14 cellular contexts compared by ENCODE assay signal in the genomic region with DNA sequence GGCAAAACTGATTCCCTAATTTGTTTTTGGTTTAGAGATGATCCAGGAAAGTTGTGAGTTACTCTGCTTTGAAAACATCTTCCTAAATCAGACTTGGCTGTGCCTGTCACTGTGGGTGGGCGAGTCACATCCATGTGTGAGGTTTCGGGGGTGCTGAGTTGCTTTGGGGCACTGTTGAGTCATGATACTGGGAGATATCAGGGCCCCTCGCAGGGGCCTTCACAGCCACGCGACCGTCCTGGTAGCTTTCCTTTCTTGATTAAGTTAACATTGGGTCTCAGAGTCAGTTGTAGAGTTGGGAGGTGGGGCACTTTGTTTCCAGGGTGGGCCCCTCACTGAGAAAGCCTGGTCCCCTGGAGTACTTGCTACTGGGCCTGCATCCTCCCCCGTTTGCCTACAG. TPM values are rescaled to one million over a fixed set of nuclear protein-coding genes. Genes with fewer than 3 reads are reported as not detected.
A peak's percentile ranks its signal among the peaks of the same experiment; 100 is the strongest.
DNase-seq lines count a peak whose midpoint lies in the region; ATAC-seq lines count a peak whose summit lies in the region.
"Had no signal": no experiment of that assay in that cellular context is flagged by ENCODE, and none has a peak within 500 bp of the region (broad histone marks: within the 10 kb centered on the region; RNA-seq: fewer than 3 reads in every experiment).

No MANE protein-coding gene starts in this region.

- no peak overlapping the region for H4K8ac ChIP-seq in trophoblast cell (ENCODE audit: low read depth, low read length)

- H2AFZ ChIP-seq in trophoblast cell (ENCODE audit: insufficient read depth, low read length, poor library complexity) = no peak overlapping the region

- peaks cover 26 to 56% of the 10 kb centered on the region in 2 experiments for H3K4me1 ChIP-seq in trophoblast cell (ENCODE audit: control insufficient read depth in 1 of 2, insufficient read depth in 2 of 2, low read length in 2 of 2)
- peaks cover 36% of the 10 kb centered on the region for H3K4me1 ChIP-seq in SJCRH30

- peaks cover 40% of the 10 kb centered on the region for H3K36me3 Mint-ChIP-seq in activated T-helper 1 cell treated with anti-CD3 and anti-CD28 coated beads, Interleukin-12 subunit alpha, Interleukin-12 subunit beta, Interleukin-2, Interleukin-4 antibody, amounts not matched to agents 30 ng/mL and 10 ng/mL and 1 ng/mL, durations not matched to agents 14 hours and 24 hours and 36 hours (ENCODE audit: low read depth)

- H3K36me3 ChIP-seq in trophoblast cell (ENCODE audit: control insufficient read depth in 1 of 2, insufficient read depth in 2 of 2, low read length in 2 of 2) = no peaks in the 10 kb centered on the region
- no peaks in the 10 kb centered on the region for H3K36me3 ChIP-seq in SJCRH30
- H3K36me3 ChIP-seq: sigmoid colon, upper lobe of right lung had no signal

- H3K14ac ChIP-seq in trophoblast cell (ENCODE audit: low read length) = no peak overlapping the region

- ATAC-seq in stimulated activated naive CD8-positive, alpha-beta T cell treated with anti-CD3 and anti-CD28 coated beads, Interleukin-15, amount 100 ng/mL, for 72 hours = peak; percentile 84
- ATAC-seq in HG02981 (IDR thresholded peaks at IDR 0.05; ENCODE audit: unreplicated experiment) = no peak
- ATAC-seq: mucosa of descending colon, Panc1, upper lobe of right lung had no signal

- no peak overlapping the region for H3K23ac ChIP-seq in trophoblast cell (ENCODE audit: low read length)

- no peak overlapping the region for H3K4me3 ChIP-seq in trophoblast cell (ENCODE audit: low read depth, low read length)
- no peak overlapping the region for H3K4me3 ChIP-seq in SJCRH30
- H3K4me3 ChIP-seq: mucosa of descending colon, sigmoid colon, upper lobe of right lung had no signal

- peaks cover 19% of the 10 kb centered on the region for H3K79me1 ChIP-seq in trophoblast cell (ENCODE audit: low read length)

- no peak overlapping the region for H3K4me2 ChIP-seq in trophoblast cell (ENCODE audit: low read length)

- peaks cover 88% of the 10 kb centered on the region for H3K4me1 Mint-ChIP-seq in activated T-helper 1 cell treated with anti-CD3 and anti-CD28 coated beads, Interleukin-12 subunit alpha, Interleukin-12 subunit beta, Interleukin-2, Interleukin-4 antibody, amounts not matched to agents 30 ng/mL and 10 ng/mL and 1 ng/mL, durations not matched to agents 14 hours and 24 hours and 36 hours (ENCODE audit: low read depth)
- peaks cover 100% of the 10 kb centered on the region for H3K4me1 Mint-ChIP-seq in stimulated activated naive CD8-positive, alpha-beta T cell treated with anti-CD3 and anti-CD28 coated beads, Interleukin-15, amount 100 ng/mL, for 72 hours

- H3K79me2 ChIP-seq in trophoblast cell (ENCODE audit: control insufficient read depth, insufficient read depth, low read length, poor library complexity) = peaks cover 9% of the 10 kb centered on the region

- peak overlapping the region; percentile 77 for H3K4me3 Mint-ChIP-seq in activated T-helper 1 cell treated with anti-CD3 and anti-CD28 coated beads, Interleukin-12 subunit alpha, Interleukin-12 subunit beta, Interleukin-2, Interleukin-4 antibody, amounts not matched to agents 30 ng/mL and 10 ng/mL and 1 ng/mL, durations not matched to agents 14 hours and 24 hours and 36 hours
- H3K4me3 Mint-ChIP-seq in stimulated activated naive CD8-positive, alpha-beta T cell treated with anti-CD3 and anti-CD28 coated beads, Interleukin-15, amount 100 ng/mL, for 72 hours = peak overlapping the region; percentile 68 to 73

- H3K9me3 Mint-ChIP-seq in activated T-helper 1 cell treated with anti-CD3 and anti-CD28 coated beads, Interleukin-12 subunit alpha, Interleukin-12 subunit beta, Interleukin-2, Interleukin-4 antibody, amounts not matched to agents 30 ng/mL and 10 ng/mL and 1 ng/mL, durations not matched to agents 14 hours and 24 hours and 36 hours = no peaks in the 10 kb centered on the region
- no peaks in the 10 kb centered on the region for H3K9me3 Mint-ChIP-seq in stimulated activated naive CD8-positive, alpha-beta T cell treated with anti-CD3 and anti-CD28 coated beads, Interleukin-15, amount 100 ng/mL, for 72 hours

- no peak overlapping the region for H2BK5ac ChIP-seq in trophoblast cell (ENCODE audit: low read depth, low read length, poor library complexity)

- intact Hi-C loops in activated T-helper 1 cell treated with anti-CD3 and anti-CD28 coated beads, Interleukin-12 subunit alpha, Interleukin-12 subunit beta, Interleukin-2, Interleukin-4 antibody, amounts not matched to agents 30 ng/mL and 10 ng/mL and 1 ng/mL, durations not matched to agents 14 hours and 24 hours and 36 hours (cut with micrococcal nuclease) = loop anchor here (1.0 kb wide), 1 partner anchor 8 kb away; no protein-coding TSS in a partner anchor

- H3K27ac ChIP-seq in trophoblast cell (ENCODE audit: low read depth, low read length) = no peak overlapping the region
- no peak overlapping the region for H3K27ac ChIP-seq in SJCRH30
- H3K27ac ChIP-seq: sigmoid colon, upper lobe of right lung had no signal

- peak overlapping the region; percentile 8 for H4K91ac ChIP-seq in trophoblast cell (ENCODE audit: low read depth, low read length)

- H3K27me3 ChIP-seq in trophoblast cell (ENCODE audit: insufficient read depth, low read length) (no peaks in the 10 kb centered on the region), SJCRH30 (no peaks in the 10 kb centered on the region)
- H3K27me3 ChIP-seq: sigmoid colon, upper lobe of right lung had no signal

- no peak overlapping the region for H2BK12ac ChIP-seq in trophoblast cell (ENCODE audit: low read length)

- no peak overlapping the region for H3K9ac ChIP-seq in trophoblast cell (ENCODE audit: low read length)

- no peak overlapping the region for H4K12ac ChIP-seq in trophoblast cell (ENCODE audit: low read depth, low read length)

- no peaks in the 10 kb centered on the region for H3K27me3 Mint-ChIP-seq in activated T-helper 1 cell treated with anti-CD3 and anti-CD28 coated beads, Interleukin-12 subunit alpha, Interleukin-12 subunit beta, Interleukin-2, Interleukin-4 antibody, amounts not matched to agents 30 ng/mL and 10 ng/mL and 1 ng/mL, durations not matched to agents 14 hours and 24 hours and 36 hours (ENCODE audit: insufficient read depth)
- no peaks in the 10 kb centered on the region for H3K27me3 Mint-ChIP-seq in stimulated activated naive CD8-positive, alpha-beta T cell treated with anti-CD3 and anti-CD28 coated beads, Interleukin-15, amount 100 ng/mL, for 72 hours

- H3K4ac ChIP-seq in trophoblast cell (ENCODE audit: low read depth, low read length) = no peak overlapping the region

- H3K9me3 ChIP-seq in trophoblast cell (ENCODE audit: insufficient read depth, low read depth, low read length) (no peaks in the 10 kb centered on the region), SJCRH30 (replicated peaks) (no peaks in the 10 kb centered on the region)
- H3K9me3 ChIP-seq: mucosa of descending colon, sigmoid colon, upper lobe of right lung had no signal

- WGBS in trophoblast cell (ENCODE audit: extremely low coverage, insufficient coverage, insufficient read length) = no CpG with 5 or more reads among the region's 7 CpGs

- H2AK5ac ChIP-seq in trophoblast cell (ENCODE audit: low read length) = no peak overlapping the region

- peak; percentile 78 for DNase-seq in activated effector memory CD4-positive, alpha-beta T cell treated with anti-CD3 and anti-CD28 coated beads, Interleukin-2, amount 50 U/mL, for 16 hours
- no peak for DNase-seq in activated effector memory CD4-positive, alpha-beta T cell treated with Interleukin-2 at 50 U/mL for 16 hours
- DNase-seq in activated T-helper 1 cell treated with anti-CD3 and anti-CD28 coated beads, Interleukin-12 subunit alpha, Interleukin-12 subunit beta, Interleukin-2, Interleukin-4 antibody, amounts not matched to agents 30 ng/mL and 10 ng/mL and 1 ng/mL, durations not matched to agents 14 hours and 24 hours and 36 hours (ENCODE audit: low spot score) = no peak
- DNase-seq in trophoblast cell (no peak), occipital lobe (lab: John Stamatoyannopoulos, UW) (no peak), SJCRH30 (no peak)
- peak; percentile 59 to 70 for DNase-seq in stimulated activated naive CD8-positive, alpha-beta T cell treated with anti-CD3 and anti-CD28 coated beads, Interleukin-15, amount 100 ng/mL, for 72 hours
- DNase-seq: glutamatergic neuron, mucosa of descending colon, NCI-H1694 treated with DMSO at 0.1 percent for 48 hours, sigmoid colon, upper lobe of right lung had no signal

- H3K18ac ChIP-seq in trophoblast cell (ENCODE audit: low read length) = no peak overlapping the region

- H3K27ac Mint-ChIP-seq in activated T-helper 1 cell treated with anti-CD3 and anti-CD28 coated beads, Interleukin-12 subunit alpha, Interleukin-12 subunit beta, Interleukin-2, Interleukin-4 antibody, amounts not matched to agents 30 ng/mL and 10 ng/mL and 1 ng/mL, durations not matched to agents 14 hours and 24 hours and 36 hours = peak overlapping the region; percentile 85
- H3K27ac Mint-ChIP-seq in stimulated activated naive CD8-positive, alpha-beta T cell treated with anti-CD3 and anti-CD28 coated beads, Interleukin-15, amount 100 ng/mL, for 72 hours = peak overlapping the region; percentile 86 to 93

- no peak overlapping the region for H2BK120ac ChIP-seq in trophoblast cell (ENCODE audit: insufficient read depth, low read length, poor library complexity)

RNA-seq across cellular contexts. Expression of gene LGALS9, which starts 58.3 kb away (rescaled TPM):
- 38.4 and 39.7 TPM in 2 replicates for total RNA-seq in activated T-helper 1 cell treated with anti-CD3 and anti-CD28 coated beads, Interleukin-12 subunit alpha, Interleukin-12 subunit beta, Interleukin-2, Interleukin-4 antibody, amounts not matched to agents 30 ng/mL and 10 ng/mL and 1 ng/mL, durations not matched to agents 14 hours and 24 hours and 36 hours
- polyA plus RNA-seq in trophoblast cell (2013) = 4.2 and 5.3 TPM in 2 replicates
- total RNA-seq in occipital lobe = 1.9 TPM
- total RNA-seq in SJCRH30 (2014; rRNA removed; shearing (Covaris generic)) = 0.05 and 0.22 TPM in 2 replicates

Comparison
In these comparisons a context has a peak if more than half of its experiments do, and no peak if none do; other contexts are left out.
1. DNase-seq: peak in activated effector memory CD4-positive, alpha-beta T cell treated with anti-CD3 and anti-CD28 coated beads, Interleukin-2, amount 50 U/mL, for 16 hours (single experiment) and stimulated activated naive CD8-positive, alpha-beta T cell treated with anti-CD3 and anti-CD28 coated beads, Interleukin-15, amount 100 ng/mL, for 72 hours (2 of 2); none in activated effector memory CD4-positive, alpha-beta T cell treated with Interleukin-2 at 50 U/mL for 16 hours (single experiment), activated T-helper 1 cell treated with anti-CD3 and anti-CD28 coated beads, Interleukin-12 subunit alpha, Interleukin-12 subunit beta, Interleukin-2, Interleukin-4 antibody, amounts not matched to agents 30 ng/mL and 10 ng/mL and 1 ng/mL, durations not matched to agents 14 hours and 24 hours and 36 hours (single experiment), trophoblast cell (0 of 2), occipital lobe (single experiment) and SJCRH30 (0 of 2).
2. RNA of gene LGALS9, which starts 58.3 kb away (total RNA-seq): 38.4 to 39.7 TPM in activated T-helper 1 cell treated with anti-CD3 and anti-CD28 coated beads, Interleukin-12 subunit alpha, Interleukin-12 subunit beta, Interleukin-2, Interleukin-4 antibody, amounts not matched to agents 30 ng/mL and 10 ng/mL and 1 ng/mL, durations not matched to agents 14 hours and 24 hours and 36 hours; 1.9 TPM in occipital lobe (single experiment) and 0.05 to 0.22 TPM in SJCRH30; every median in the first group is over 10 times any median in the second.